10 cellular contexts compared by ENCODE assay signal in the genomic region with DNA sequence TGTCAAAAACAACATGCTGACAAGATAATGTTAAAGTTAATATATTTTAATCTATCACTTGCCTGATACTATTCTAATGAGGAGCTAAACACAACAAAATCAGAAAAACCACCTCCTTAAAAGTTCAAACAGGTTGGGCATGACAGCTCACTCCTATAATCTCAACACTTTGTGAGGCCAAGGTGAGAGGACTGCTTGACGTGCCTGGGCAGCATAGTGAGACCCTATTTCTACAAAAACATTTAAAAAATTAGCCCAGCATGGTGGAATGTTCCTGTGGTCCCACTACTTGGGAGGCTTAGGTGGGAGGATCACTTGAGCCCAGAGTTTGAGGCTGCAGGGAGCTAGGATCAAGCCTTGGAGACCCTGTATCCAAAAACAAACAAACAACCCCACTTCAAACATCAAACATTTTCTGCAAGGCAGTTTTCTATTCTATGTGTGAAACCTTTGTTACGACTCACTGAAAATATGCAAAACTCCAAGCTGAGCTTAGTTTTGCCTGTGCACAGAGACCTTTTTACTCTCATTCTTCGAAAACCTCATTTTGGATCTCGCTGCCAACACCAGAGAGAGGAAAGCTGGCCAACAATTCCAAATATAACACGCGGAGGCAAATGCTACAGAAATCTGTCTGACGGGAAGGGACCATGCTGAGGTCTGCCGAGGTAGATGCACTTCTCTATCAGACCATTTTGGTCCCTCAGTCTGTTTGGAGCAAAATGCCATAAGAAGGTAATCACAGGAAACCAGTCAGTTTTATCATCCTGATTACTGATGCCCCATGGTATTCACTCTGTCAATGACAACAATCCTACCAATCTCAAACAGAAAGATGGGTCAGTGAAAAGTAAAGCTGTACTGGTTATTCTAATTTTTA. TPM values are rescaled to one million over a fixed set of nuclear protein-coding genes. Genes with fewer than 3 reads are reported as not detected.
A peak's percentile ranks its signal among the peaks of the same experiment; 100 is the strongest.
DNase-seq lines count a peak whose midpoint lies in the region; ATAC-seq and TF ChIP-seq lines count a peak whose summit lies in the region.
"Had no signal": no experiment of that assay in that cellular context is flagged by ENCODE, and none has a peak within 500 bp of the region (broad histone marks: within the 10 kb centered on the region; RNA-seq: fewer than 3 reads in every experiment).

No MANE protein-coding gene starts in this region.

- H3K9me3 ChIP-seq in adipocyte (ENCODE audit: control insufficient read depth, low read length) (no peaks in the 10 kb centered on the region), MM.1S (replicated peaks; ENCODE audit: insufficient read depth, low read length) (no peaks in the 10 kb centered on the region)

- H3K9ac ChIP-seq in adipocyte (ENCODE audit: low read length), result no peak overlapping the region
- no peak overlapping the region for H3K9ac ChIP-seq in MM.1S (ENCODE audit: low read length)

- H4K20me1 ChIP-seq in MM.1S (ENCODE audit: insufficient read depth, low read length), result peaks cover 12% of the 10 kb centered on the region

- H3K9me3 Mint-ChIP-seq in mesothelial cell of epicardium, result no peaks in the 10 kb centered on the region

- H3K4me3 Mint-ChIP-seq in mesothelial cell of epicardium, result no peak overlapping the region

- peak overlapping the region; percentile 44; the same call in 1 of the 2 replicates for H3K4me3 ChIP-seq in GM08714 (ENCODE audit: low read length)
- peak overlapping the region; percentile 39 for H3K4me3 ChIP-seq in adipocyte (ENCODE audit: low read length)
- no peak overlapping the region for H3K4me3 ChIP-seq in MM.1S (ENCODE audit: low read length)

- ATAC-seq in HG03095 (IDR thresholded peaks at IDR 0.05; ENCODE audit: unreplicated experiment) (no peak), HG02884 (IDR thresholded peaks at IDR 0.05; ENCODE audit: unreplicated experiment) (no peak)

- H3K9me2 ChIP-seq in MM.1S (replicated peaks; ENCODE audit: insufficient read depth, low read length), result no peaks in the 10 kb centered on the region

- no peak for TF ChIP-seq CTCF in mesothelial cell of epicardium (IDR thresholded peaks at IDR 0.05; ENCODE audit: unreplicated experiment)
- TF ChIP-seq CTCF in MM.1S (IDR thresholded peaks at IDR 0.05; ENCODE audit: low read length), result no peak

- H3K4me1 Mint-ChIP-seq in mesothelial cell of epicardium, result peaks cover 30% of the 10 kb centered on the region

- DNase-seq in AG08395 (ENCODE audit: low spot score), result peak; percentile 20
- DNase-seq in adipocyte (ENCODE audit: low read depth), result peak; percentile 35
- DNase-seq in mesothelial cell of epicardium (ENCODE audit: low spot score in 2 of 2, unreplicated experiment in 2 of 2), result no peak
- DNase-seq in MM.1S, result no peak
- DNase-seq in NCI-H1436 treated with DMSO at 0.1 percent for 48 hours (lab: John Stamatoyannopoulos, UW), result no peak
- DNase-seq: activated CD4-positive, alpha-beta T cell treated with anti-CD3 and anti-CD28 coated beads, Interleukin-2, amount 50 U/mL, for 48 hours; NCI-H510A had no signal

- H3K4me2 ChIP-seq in MM.1S (ENCODE audit: low read depth, low read length), result no peak overlapping the region

- no peaks in the 10 kb centered on the region for H3K27me3 ChIP-seq in adipocyte (replicated peaks; ENCODE audit: control insufficient read depth, insufficient read depth, low read length)
- H3K27me3 ChIP-seq in MM.1S (replicated peaks; ENCODE audit: insufficient read depth, low read length), result no peaks in the 10 kb centered on the region

- H3F3A ChIP-seq in MM.1S (ENCODE audit: insufficient read depth, low read length), result peaks cover 12% of the 10 kb centered on the region

- H3K36me3 Mint-ChIP-seq in mesothelial cell of epicardium, result peaks cover 16% of the 10 kb centered on the region

- no peak overlapping the region for H3K27ac ChIP-seq in MM.1S (ENCODE audit: low read length)

- H3K79me2 ChIP-seq in MM.1S (ENCODE audit: low read length), result peaks cover 99% of the 10 kb centered on the region

- H2AFZ ChIP-seq in MM.1S (ENCODE audit: low read length), result no peak overlapping the region

- no peaks in the 10 kb centered on the region for H3K27me3 Mint-ChIP-seq in mesothelial cell of epicardium (ENCODE audit: low read depth)

- peak overlapping the region; percentile 52 for H3K27ac Mint-ChIP-seq in mesothelial cell of epicardium

- H3K36me3 ChIP-seq in adipocyte (ENCODE audit: control insufficient read depth, insufficient read depth, low read length, severe bottlenecking) (peaks cover 22% of the 10 kb centered on the region), MM.1S (replicated peaks; ENCODE audit: insufficient read depth, low read length) (no peaks in the 10 kb centered on the region)

- peaks cover 49% of the 10 kb centered on the region for H3K4me1 ChIP-seq in adipocyte (ENCODE audit: control insufficient read depth, insufficient read depth, low read length)
- peaks cover 11% of the 10 kb centered on the region for H3K4me1 ChIP-seq in MM.1S (ENCODE audit: low read length)

RNA-seq across cellular contexts. Expression of gene PHF12, which starts 6.2 kb away (rescaled TPM):
- total RNA-seq in mesothelial cell of epicardium, result 60.1 to 69.3 TPM (median 60.3 TPM) in 3 replicates

RNA-seq across cellular contexts. Expression of gene DHRS13, which starts 42.2 kb away (rescaled TPM):
- total RNA-seq in mesothelial cell of epicardium, result 10.3 to 12.4 TPM (median 12.1 TPM) in 3 replicates

RNA-seq across cellular contexts. Expression of gene FLOT2, which starts 47.6 kb away (rescaled TPM):
- total RNA-seq in mesothelial cell of epicardium, result 74.4 to 85.4 TPM (median 79.4 TPM) in 3 replicates

Comparison
In these comparisons a context has a peak if more than half of its experiments do, and no peak if none do; other contexts are left out.
1. DNase-seq: peak in AG08395 (single experiment) and adipocyte (single experiment); none in mesothelial cell of epicardium (0 of 2), MM.1S (single experiment) and NCI-H1436 treated with DMSO at 0.1 percent for 48 hours (single experiment).